ENCODE assay signal across 22 cellular contexts in the genomic region with DNA sequence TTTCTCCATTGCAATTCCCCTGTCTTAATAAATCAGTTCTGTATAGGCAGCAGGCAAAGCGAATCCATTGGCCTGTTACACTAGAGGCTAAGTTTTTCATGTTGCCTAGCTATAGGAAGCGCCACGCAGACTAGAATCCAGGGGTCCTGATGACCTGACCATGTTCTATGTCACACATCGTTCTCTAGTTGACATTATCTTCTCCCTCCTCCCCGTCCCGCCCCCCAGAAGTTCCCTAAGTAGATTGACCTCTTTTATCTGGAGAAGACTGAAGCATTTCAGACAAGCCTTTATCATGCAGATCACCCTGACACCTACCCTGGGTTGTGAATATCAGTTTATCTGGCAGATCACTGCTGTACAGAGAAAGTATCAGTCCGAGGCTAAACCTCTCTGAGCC.
"Had no signal": no experiment of that assay in that cellular context is flagged by ENCODE, and none has a peak within 500 bp of the region (broad histone marks: within the 10 kb centered on the region; RNA-seq: fewer than 3 reads in every experiment).

No MANE protein-coding gene starts in this region.

- H3K36me3 Mint-ChIP-seq: activated naive CD8-positive, alpha-beta T cell treated with anti-CD3 and anti-CD28 coated beads, Interleukin-2, amount 10 ng/mL, durations not matched to agents 7 days and 5 days; memory B cell had no signal

- FAIRE-seq: islet of Langerhans had no signal

- H3K27ac Mint-ChIP-seq: activated naive CD4-positive, alpha-beta T cell treated with anti-CD3 and anti-CD28 coated beads for 36 hours; activated naive CD8-positive, alpha-beta T cell treated with anti-CD3 and anti-CD28 coated beads, Interleukin-2, amount 10 ng/mL, durations not matched to agents 7 days and 5 days; activated T-cell treated with anti-CD3 and anti-CD28 coated beads, Interleukin-2, amount 50 U/mL, for 72 hours; dendritic cell treated with granulocyte-macrophage colony-stimulating factor and Interleukin-4, amounts not matched to agents 40 ng/mL and 50 ng/mL, for 4 days; memory B cell; nephron progenitor cell had no signal

- H3K4me1 Mint-ChIP-seq: memory B cell had no signal

- H3K9me3 Mint-ChIP-seq: activated naive CD4-positive, alpha-beta T cell treated with anti-CD3 and anti-CD28 coated beads for 36 hours; activated naive CD8-positive, alpha-beta T cell treated with anti-CD3 and anti-CD28 coated beads, Interleukin-2, amount 10 ng/mL, durations not matched to agents 7 days and 5 days; activated T-cell treated with anti-CD3 and anti-CD28 coated beads, Interleukin-2, amount 50 U/mL, for 72 hours; dendritic cell treated with granulocyte-macrophage colony-stimulating factor and Interleukin-4, amounts not matched to agents 40 ng/mL and 50 ng/mL, for 4 days; memory B cell; nephron progenitor cell had no signal

- H3K27me3 ChIP-seq: cardiac muscle cell had no signal

- DNase-seq: activated effector memory CD4-positive, alpha-beta T cell treated with Interleukin-2 at 50 U/mL for 16 hours; activated naive CD4-positive, alpha-beta T cell treated with anti-CD3 and anti-CD28 coated beads for 36 hours; activated naive CD8-positive, alpha-beta T cell treated with anti-CD3 and anti-CD28 coated beads, Interleukin-2, amount 10 ng/mL, durations not matched to agents 7 days and 5 days; activated T-cell treated with anti-CD3 and anti-CD28 coated beads, Interleukin-2, amount 50 U/mL, for 72 hours; amniotic stem cell; effector CD8-positive, alpha-beta T cell; foreskin melanocyte; left cardiac atrium; mucosa of descending colon; nephron progenitor cell; occipital lobe; posterior cingulate gyrus; retina; spleen; stimulated activated CD4-positive, alpha-beta T cell treated with anti-CD3 and anti-CD28 coated beads, Interleukin-4, amount 100 ng/mL, for 1 hour; stimulated activated naive CD4-positive, alpha-beta T cell treated with Interleukin-2 at 50 U/mL for 16 hours; T-helper 1 cell; T-helper 9 cell had no signal

- H3K4me1 ChIP-seq: spleen had no signal

- H3K36me3 ChIP-seq: cardiac muscle cell, spleen had no signal

- ATAC-seq: activated T-cell treated with anti-CD3 and anti-CD28 coated beads, Interleukin-2, amount 50 U/mL, for 72 hours; left cardiac atrium; mucosa of descending colon had no signal

- H3K27ac ChIP-seq: cardiac muscle cell, spleen had no signal

- H3K4me3 ChIP-seq: cardiac muscle cell, mucosa of descending colon, spleen had no signal

- H3K9me3 ChIP-seq: mucosa of descending colon, spleen had no signal

- H3K4me3 Mint-ChIP-seq: activated naive CD4-positive, alpha-beta T cell treated with anti-CD3 and anti-CD28 coated beads for 36 hours; activated naive CD8-positive, alpha-beta T cell treated with anti-CD3 and anti-CD28 coated beads, Interleukin-2, amount 10 ng/mL, durations not matched to agents 7 days and 5 days; activated T-cell treated with anti-CD3 and anti-CD28 coated beads, Interleukin-2, amount 50 U/mL, for 72 hours; dendritic cell treated with granulocyte-macrophage colony-stimulating factor and Interleukin-4, amounts not matched to agents 40 ng/mL and 50 ng/mL, for 4 days; memory B cell; nephron progenitor cell had no signal
